In genomic region chr19:11887247-11887617, GRCh38 we compare ENCODE assay signal across 8 cellular contexts. TPM values are rescaled to one million over a fixed set of nuclear protein-coding genes. Genes with fewer than 3 reads are reported as not detected.
A peak's percentile ranks its signal among the peaks of the same experiment; 100 is the strongest.
DNase-seq lines count a peak whose midpoint lies in the region; ATAC-seq and TF ChIP-seq lines count a peak whose summit lies in the region.

No MANE protein-coding gene starts in this region.

- H3K9me3 Mint-ChIP-seq in CD4-positive, alpha-beta T cell: no peaks in the 10 kb centered on the region

- CTCF ChIA-PET in CD4-positive, alpha-beta T cell (lab: Charles Lee): interaction anchor here (1.8 kb wide), 1 partner anchor 101 kb away, joined by 4 read pairs; no protein-coding TSS in a partner anchor

- POLR2A ChIA-PET in CD4-positive, alpha-beta T cell (lab: Charles Lee): interaction anchor here (0.6 to 2.1 kb wide), 2 partner anchors 39 to 87 kb away, joined by 4 to 7 read pairs; partner anchors contain the start of gene ZNF439

- H3K27ac ChIP-seq in CD4-positive, alpha-beta T cell (ENCODE audit: low read depth, low read length): peak overlapping the region; percentile 50
- no peak overlapping the region for H3K27ac ChIP-seq in OCI-LY3 (ENCODE audit: low read length)
- no peak overlapping the region for H3K27ac ChIP-seq in esophagus (ENCODE audit: low read depth in 2 of 2, low read length in 1 of 2)

- H3K27me3 ChIP-seq in CD4-positive, alpha-beta T cell (ENCODE audit: control insufficient read depth, insufficient read depth, low read length): no peaks in the 10 kb centered on the region
- H3K27me3 ChIP-seq in OCI-LY3 (ENCODE audit: low read depth, low read length) (no peaks in the 10 kb centered on the region), esophagus (ENCODE audit: control insufficient read depth in 1 of 2, insufficient read depth in 2 of 2, low read length in 2 of 2) (no peaks in the 10 kb centered on the region), neuron (ENCODE audit: insufficient read depth, low read length) (no peaks in the 10 kb centered on the region)

- TF ChIP-seq CTCF in CD4-positive, alpha-beta T cell (IDR thresholded peaks at IDR 0.05): no peak
- TF ChIP-seq CTCF in OCI-LY3 (IDR thresholded peaks at IDR 0.05; ENCODE audit: low read depth, low read length): no peak

- H3K9me3 ChIP-seq in CD4-positive, alpha-beta T cell (ENCODE audit: control insufficient read depth, low read length): no peaks in the 10 kb centered on the region
- H3K9me3 ChIP-seq in OCI-LY3 (ENCODE audit: insufficient read depth, low read length) (no peaks in the 10 kb centered on the region), esophagus (ENCODE audit: control insufficient read depth in 2 of 2, insufficient read depth in 1 of 2, low read depth in 1 of 2, low read length in 1 of 2) (peaks cover 0 to 2% of the 10 kb centered on the region in 2 donors), neuron (ENCODE audit: low read length) (peaks cover 12% of the 10 kb centered on the region)

- H3K4me2 ChIP-seq in OCI-LY3 (ENCODE audit: low read length): peak overlapping the region; percentile 43

- H3K36me3 Mint-ChIP-seq in CD4-positive, alpha-beta T cell (ENCODE audit: low read depth): peaks cover 20% of the 10 kb centered on the region

- WGBS in esophagus, 2 donors: 31 to 38% methylated on average over 7 of the region's 7 CpGs

- no peaks in the 10 kb centered on the region for H3K79me2 ChIP-seq in OCI-LY3 (ENCODE audit: low read length)

- peak overlapping the region; percentile 93 for H3K27ac Mint-ChIP-seq in CD4-positive, alpha-beta T cell

- intact Hi-C loops in CD4-positive, alpha-beta T cell (cut with DNase I, micrococcal nuclease): loop anchor here in 1 of 2 experiments (10.0 kb wide), 1 partner anchor 448 kb away; the partner anchor contains the start of gene ZNF563

- H4K20me1 ChIP-seq in OCI-LY3 (ENCODE audit: insufficient read depth, low read length): no peaks in the 10 kb centered on the region

- H3K4me1 ChIP-seq in OCI-LY3 (ENCODE audit: low read length) (no peaks in the 10 kb centered on the region), esophagus (ENCODE audit: control insufficient read depth in 2 of 2, insufficient read depth in 2 of 2, low read length in 1 of 2) (no peaks in the 10 kb centered on the region), neuron (ENCODE audit: insufficient read depth, low read length) (peaks cover 21% of the 10 kb centered on the region)

- H2AFZ ChIP-seq in OCI-LY3 (ENCODE audit: low read depth, low read length): no peak overlapping the region
- peak overlapping the region; percentile 44 for H2AFZ ChIP-seq in neuron (ENCODE audit: low read depth, low read length)

- H3K4me1 Mint-ChIP-seq in CD4-positive, alpha-beta T cell (ENCODE audit: low read depth): peaks cover 28% of the 10 kb centered on the region

- peak; percentile 19 for ATAC-seq in CD4-positive, alpha-beta T cell (ENCODE audit: poor library complexity)
- ATAC-seq in GM18502 (IDR thresholded peaks at IDR 0.05; ENCODE audit: poor library complexity, unreplicated experiment) (no peak), GM21786 (IDR thresholded peaks at IDR 0.05; ENCODE audit: unreplicated experiment) (no peak)

- H3K36me3 ChIP-seq in OCI-LY3 (replicated peaks; ENCODE audit: low read depth, low read length): no peaks in the 10 kb centered on the region
- H3K36me3 ChIP-seq in esophagus (ENCODE audit: control insufficient read depth in 2 of 2, insufficient read depth in 2 of 2, low read length in 1 of 2): no peaks in the 10 kb centered on the region
- H3K36me3 ChIP-seq in neuron (ENCODE audit: insufficient read depth, low read length): peaks cover 7% of the 10 kb centered on the region

- H3K4me3 Mint-ChIP-seq in CD4-positive, alpha-beta T cell: peak overlapping the region; percentile 98

- no peak overlapping the region for H3K9ac ChIP-seq in OCI-LY3 (ENCODE audit: low read length)

- no peaks in the 10 kb centered on the region for H3K27me3 Mint-ChIP-seq in CD4-positive, alpha-beta T cell

- peak overlapping the region; percentile 70 for H3K4me3 ChIP-seq in OCI-LY3 (ENCODE audit: low read length)
- H3K4me3 ChIP-seq in esophagus (ENCODE audit: low read depth in 1 of 2, low read length in 2 of 2): peak overlapping the region; percentile 63 to 65
- peak overlapping the region; percentile 86 for H3K4me3 ChIP-seq in neuron (ENCODE audit: low read length)

- no peak for DNase-seq in CD4-positive, alpha-beta T cell
- no peak for DNase-seq in NCI-H2107 treated with DMSO at 0.1 percent for 48 hours (lab: John Stamatoyannopoulos, UW; ENCODE audit: unreplicated experiment)
- no peak for DNase-seq in HK-2 (ENCODE audit: unreplicated experiment)

RNA-seq across cellular contexts. Expression of gene ZNF69, which starts 0.3 kb away (rescaled TPM):
- 1 to 10 TPM; 2.4 to 3.5 TPM for total RNA-seq in CD4-positive, alpha-beta T cell
- polyA plus RNA-seq in esophagus: 1 to 10 TPM in 1 of 2 donors, under 1 TPM in 1; 0.36 to 1.2 TPM

RNA-seq across cellular contexts. Expression of gene ZNF700, which starts 37.7 kb away (rescaled TPM):
- 10 to 100 TPM; 13.2 to 14.5 TPM for total RNA-seq in CD4-positive, alpha-beta T cell
- polyA plus RNA-seq in esophagus: 10 to 100 TPM in 1 of 2 donors, 1 to 10 TPM in 1; 6.4 to 16.9 TPM

RNA-seq across cellular contexts. Expression of gene ZNF439, which starts 38.7 kb away (rescaled TPM):
- total RNA-seq in CD4-positive, alpha-beta T cell: 1 to 10 TPM; 6.3 to 6.6 TPM
- polyA plus RNA-seq in esophagus: 1 to 10 TPM; 1.4 to 7.2 TPM
